8 cellular contexts compared by ENCODE assay signal in the genomic region with DNA sequence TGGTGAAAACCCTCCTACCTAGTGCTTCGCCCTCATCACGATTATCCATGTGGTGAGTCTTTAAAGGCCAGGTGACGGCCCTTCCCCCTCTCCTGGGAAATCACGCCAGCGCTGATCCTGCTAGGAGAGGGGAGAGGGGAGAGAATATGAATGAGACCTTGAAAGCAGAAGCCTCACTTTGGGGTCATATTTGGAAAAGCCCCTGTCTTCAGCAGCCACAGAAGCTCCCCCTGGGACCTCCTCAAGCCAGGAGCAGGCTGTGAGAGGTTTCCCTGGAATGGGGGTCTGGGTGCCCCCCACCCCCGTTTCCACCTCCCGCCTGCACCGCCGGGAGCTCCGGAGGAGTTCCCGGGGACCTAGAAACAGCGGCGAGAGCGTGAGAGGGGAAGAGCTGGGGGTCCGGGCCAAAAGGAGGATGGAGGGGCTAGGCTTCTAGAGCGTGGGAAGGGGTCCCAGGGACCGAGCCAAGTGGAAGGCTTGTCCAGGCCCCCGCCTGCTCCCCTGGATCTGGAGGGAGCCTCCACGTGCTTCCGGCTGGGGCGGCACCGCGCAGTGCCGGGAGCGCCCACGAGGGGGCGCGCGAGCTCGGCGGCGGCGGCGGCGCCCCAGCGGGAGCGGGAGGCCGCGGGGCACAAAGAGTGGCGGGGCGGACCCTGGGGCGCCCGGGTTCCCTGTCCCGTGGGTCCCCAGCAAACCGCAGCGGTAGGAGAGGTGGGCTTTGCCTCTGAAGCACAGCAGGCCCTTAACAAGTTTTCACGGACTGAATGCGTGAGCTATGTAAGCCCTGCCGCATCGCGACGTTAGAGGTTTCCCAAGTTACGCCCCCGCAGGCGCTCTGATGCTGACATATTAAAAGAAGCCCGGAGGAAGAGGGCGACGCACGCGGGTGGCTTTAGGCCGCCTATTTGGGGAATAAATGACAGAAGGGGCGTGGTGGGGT.
DNase-seq lines count a peak whose midpoint lies in the region; ATAC-seq lines count a peak whose summit lies in the region.

No MANE protein-coding gene starts in this region.

- peak overlapping the region; percentile 71 for H3K4me3 Mint-ChIP-seq in activated naive CD8-positive, alpha-beta T cell treated with anti-CD3 and anti-CD28 coated beads, Interleukin-2, amount 50 U/mL, for 24 hours

- no peaks in the 10 kb centered on the region for H3K9me3 ChIP-seq in right cardiac atrium (ENCODE audit: control insufficient read depth, low read length)

- peaks cover 4% of the 10 kb centered on the region for H3K36me3 Mint-ChIP-seq in activated naive CD8-positive, alpha-beta T cell treated with anti-CD3 and anti-CD28 coated beads, Interleukin-2, amount 50 U/mL, for 24 hours (ENCODE audit: low read depth)

- peak overlapping the region; percentile 62 for H3K4me3 ChIP-seq in right cardiac atrium (ENCODE audit: low read length)

- WGBS in right cardiac atrium, result 1% methylated on average over 62 of the region's 62 CpGs

- peaks cover 6% of the 10 kb centered on the region for H3K4me1 ChIP-seq in right cardiac atrium (ENCODE audit: control insufficient read depth, insufficient read depth, low read length)

- H3K27me3 Mint-ChIP-seq in activated naive CD8-positive, alpha-beta T cell treated with anti-CD3 and anti-CD28 coated beads, Interleukin-2, amount 50 U/mL, for 24 hours, result peaks cover 33% of the 10 kb centered on the region

- no peaks in the 10 kb centered on the region for H3K27me3 ChIP-seq in right cardiac atrium (ENCODE audit: control insufficient read depth, insufficient read depth)

- intact Hi-C loops in right cardiac atrium (cut with DNase I), result loop anchor here (5.0 to 10.0 kb wide), 3 partner anchors 72 to 431 kb away; no protein-coding TSS in a partner anchor

- no peak overlapping the region for H3K27ac ChIP-seq in right cardiac atrium (ENCODE audit: low read length)

- peak; percentile 86 for ATAC-seq in GM21526 (IDR thresholded peaks at IDR 0.05; ENCODE audit: low FRiP score, unreplicated experiment)
- ATAC-seq in activated naive CD8-positive, alpha-beta T cell treated with anti-CD3 and anti-CD28 coated beads, Interleukin-2, amount 50 U/mL, for 24 hours, result peak; percentile 90
- ATAC-seq in right cardiac atrium, result peak; percentile 87 to 93

- DNase-seq in DMS114 treated with DMSO at 0.1 percent for 48 hours (lab: John Stamatoyannopoulos, UW; ENCODE audit: unreplicated experiment) (peak; percentile 36), HuH-7 (ENCODE audit: low spot score) (peak; percentile 76), SKM-1 (lab: John Stamatoyannopoulos, UW; ENCODE audit: unreplicated experiment) (peak; percentile 63), right cardiac atrium (peak; percentile 49 to 82 (median 81)), retina (peak; percentile 87), DMS153 treated with DMSO at 0.1 percent for 48 hours (lab: John Stamatoyannopoulos, UW; ENCODE audit: unreplicated experiment) (no peak)
- DNase-seq in activated naive CD8-positive, alpha-beta T cell treated with anti-CD3 and anti-CD28 coated beads, Interleukin-2, amount 50 U/mL, for 24 hours, result peak; percentile 79

- no peak overlapping the region for H3K27ac Mint-ChIP-seq in activated naive CD8-positive, alpha-beta T cell treated with anti-CD3 and anti-CD28 coated beads, Interleukin-2, amount 50 U/mL, for 24 hours

- peaks cover 21% of the 10 kb centered on the region for H3K4me1 Mint-ChIP-seq in activated naive CD8-positive, alpha-beta T cell treated with anti-CD3 and anti-CD28 coated beads, Interleukin-2, amount 50 U/mL, for 24 hours

- H3K9me3 Mint-ChIP-seq in activated naive CD8-positive, alpha-beta T cell treated with anti-CD3 and anti-CD28 coated beads, Interleukin-2, amount 50 U/mL, for 24 hours, result no peaks in the 10 kb centered on the region
